Comparison of ENCODE assay signal across 8 cellular contexts in genomic region chr4:56655209-56655626, GRCh38. TPM values are rescaled to one million over a fixed set of nuclear protein-coding genes. Genes with fewer than 3 reads are reported as not detected.
DNase-seq lines count a peak whose midpoint lies in the region; ATAC-seq and TF ChIP-seq lines count a peak whose summit lies in the region.

No MANE protein-coding gene starts in this region.

- H3K4me1 ChIP-seq in Panc1 (ENCODE audit: control insufficient read depth, insufficient read depth, low read length) (no peaks in the 10 kb centered on the region), right lobe of liver (peaks cover 0 to 6% (median 0%) of the 10 kb centered on the region in 4 donors), stomach smooth muscle (ENCODE audit: control insufficient read depth, insufficient read depth, low read length) (peaks cover 18% of the 10 kb centered on the region)

- no TSS peak for BruUV-seq in Panc1 (replicated peaks; lab: Mats Ljungman, UMichigan)

- in situ Hi-C loops in Panc1 (cut with HindIII; ENCODE audit: low pct_unique_long_range_greater_than_20kb, low sequenced_read_pairs), result no loop called here

- H3K27me3 ChIP-seq in Panc1 (ENCODE audit: control insufficient read depth, insufficient read depth, low read length) (peaks cover 22% of the 10 kb centered on the region), right lobe of liver (no peaks in the 10 kb centered on the region), stomach smooth muscle (ENCODE audit: control insufficient read depth in 1 of 2, insufficient read depth in 2 of 2, low read length in 2 of 2) (peaks cover 0 to 4% of the 10 kb centered on the region in 2 donors)

- WGBS in right lobe of liver (ENCODE audit: insufficient coverage, low coverage, low lambda C conversion rate, missing lambda C conversion rate), result under 1% methylated on average over 24 of the region's 28 CpGs

- H3K9me3 ChIP-seq in Panc1 (ENCODE audit: control insufficient read depth, insufficient read depth, low read depth, low read length) (no peaks in the 10 kb centered on the region), right lobe of liver (no peaks in the 10 kb centered on the region), stomach smooth muscle (ENCODE audit: control insufficient read depth in 2 of 2, low read length in 2 of 2) (no peaks in the 10 kb centered on the region)

- H3K36me3 ChIP-seq in Panc1 (ENCODE audit: control insufficient read depth, insufficient read depth, low read length) (no peaks in the 10 kb centered on the region), right lobe of liver (no peaks in the 10 kb centered on the region), stomach smooth muscle (ENCODE audit: control insufficient read depth in 2 of 2, insufficient read depth in 2 of 2, low read length in 2 of 2) (no peaks in the 10 kb centered on the region)

- H3K27ac ChIP-seq in Panc1 (ENCODE audit: low read length) (no peak overlapping the region), right lobe of liver (no peak overlapping the region), stomach smooth muscle (ENCODE audit: low read length) (peak overlapping the region; percentile 69)

- TF ChIP-seq CTCF in Panc1 (IDR thresholded peaks at IDR 0.05) (no peak), right lobe of liver (IDR thresholded peaks at IDR 0.05) (no peak)

- TF ChIP-seq POLR2A in right lobe of liver (IDR thresholded peaks at IDR 0.05), result no peak

- DNase-seq in ELR (ENCODE audit: low read depth) (peak; percentile 53), Panc1 (ENCODE audit: low read depth, low spot score) (no peak), dermis blood vessel endothelial cell (peak; percentile 39), right lobe of liver (peak in 1 of 3 donors; percentile 28), AML-193 (lab: John Stamatoyannopoulos, UW) (no peak)

- H3K9ac ChIP-seq in stomach smooth muscle (ENCODE audit: low read length in 2 of 2), result peak overlapping the region; percentile 51 to 86

- POLR2A ChIA-PET in Panc1 (lab: Charles Lee), result interaction anchor here (0.5 kb wide), 1 partner anchor 130 kb away, joined by 3 read pairs; no protein-coding TSS in a partner anchor

- ATAC-seq in Panc1, result peak; percentile 69
- ATAC-seq in right lobe of liver, result peak; percentile 23 to 39 (median 34)
- no peak for ATAC-seq in HG03108 (IDR thresholded peaks at IDR 0.05; ENCODE audit: unreplicated experiment)
- no peak for ATAC-seq in GM18502 (IDR thresholded peaks at IDR 0.05; ENCODE audit: poor library complexity, unreplicated experiment)

- CTCF ChIA-PET in Panc1 (lab: Charles Lee), result no interaction called here

- intact Hi-C loops in Panc1 (cut with micrococcal nuclease; ENCODE audit: unreplicated experiment) (no loop called here), right lobe of liver (cut with DNase I) (no loop called here)

- H3K4me3 ChIP-seq in Panc1 (ENCODE audit: low read depth in 2 of 2, low read length in 2 of 2), result peak overlapping the region; percentile 25 to 28; a peak in 3 of 4 replicates
- H3K4me3 ChIP-seq in right lobe of liver, result peak overlapping the region; percentile 23 to 42 (median 26)
- peak overlapping the region; percentile 69 to 82 for H3K4me3 ChIP-seq in stomach smooth muscle (ENCODE audit: low read length in 2 of 2)

RNA-seq across cellular contexts. Expression of gene HOPX, which starts 25.9 kb away (rescaled TPM):
- total RNA-seq in Panc1 (2021; ENCODE audit: unreplicated experiment) (not detected), dermis blood vessel endothelial cell (2.6 and 3.1 TPM in 2 replicates), right lobe of liver (under 1 TPM in 3 of 6 experiments, not detected in 3; 0.27 to 0.80 (median 0.42) TPM)
- 0.27 TPM for polyA plus RNA-seq in Panc1 (2012; ENCODE audit: insufficient read length)

Comparison
In these comparisons a context has a peak if more than half of its experiments do, and no peak if none do; other contexts are left out.
1. DNase-seq: peak in ELR (single experiment) and dermis blood vessel endothelial cell (single experiment); none in Panc1 (single experiment) and AML-193 (0 of 2).
2. ATAC-seq: peak in Panc1 (single experiment) and right lobe of liver (4 of 4); none in HG03108 (single experiment) and GM18502 (single experiment).
3. Peak in every context shown above with its lines, with median percentiles within 50 percentile points of each other: H3K4me3 ChIP-seq.